12 cellular contexts compared by ENCODE assay signal in genomic region chr5:150301901-150302300, GRCh38. TPM values are rescaled to one million over a fixed set of nuclear protein-coding genes. Genes with fewer than 3 reads are reported as not detected.
A peak's percentile ranks its signal among the peaks of the same experiment; 100 is the strongest.
DNase-seq lines count a peak whose midpoint lies in the region; TF ChIP-seq lines count a peak whose summit lies in the region.
"Had no signal": no experiment of that assay in that cellular context is flagged by ENCODE, and none has a peak within 500 bp of the region (broad histone marks: within the 10 kb centered on the region; RNA-seq: fewer than 3 reads in every experiment).

No MANE protein-coding gene starts in this region.

- no peak for TF ChIP-seq CTCF in right atrium auricular region (IDR thresholded peaks at IDR 0.05)

- H3K4me3 ChIP-seq in right atrium auricular region (peak overlapping the region in 1 of 2 donors; percentile 39), ectodermal cell (ENCODE audit: insufficient read depth, low read depth, low read length) (peak overlapping the region; percentile 42), mesodermal cell (ENCODE audit: extremely low read depth, insufficient read depth, low read length, poor library complexity, severe bottlenecking) (peak overlapping the region; percentile 35), urinary bladder (ENCODE audit: low read depth, low read length) (peak overlapping the region; percentile 44)

- H3K27me3 ChIP-seq in right atrium auricular region (no peaks in the 10 kb centered on the region), ectodermal cell (ENCODE audit: control insufficient read depth, insufficient read depth, low read length, poor library complexity, severe bottlenecking) (peaks cover 3% of the 10 kb centered on the region)

- peak overlapping the region in 1 of 2 donors; percentile 28 for H3K27ac ChIP-seq in right atrium auricular region
- H3K27ac ChIP-seq in ectodermal cell (ENCODE audit: insufficient read depth, low read depth, low read length, poor library complexity, severe bottlenecking), result no peak overlapping the region
- no peak overlapping the region for H3K27ac ChIP-seq in mesodermal cell (ENCODE audit: low read depth, low read length, severe bottlenecking)
- H3K27ac ChIP-seq in urinary bladder (ENCODE audit: low read depth), result peak overlapping the region; percentile 28

- WGBS in ectodermal cell, 2 experiments, result 38 to 39% methylated on average over 22 of the region's 22 CpGs
- WGBS in mesodermal cell (ENCODE audit: insufficient coverage in 2 of 2), 2 experiments, result 43 to 44% methylated on average over 19 to 21 of the region's 22 CpGs
- WGBS in urinary bladder, result 16% methylated on average over 22 of the region's 22 CpGs

- H3K4me1 ChIP-seq in right atrium auricular region (peaks cover 0 to 16% of the 10 kb centered on the region in 2 donors), ectodermal cell (ENCODE audit: control insufficient read depth, insufficient read depth, low read length) (peaks cover 44% of the 10 kb centered on the region), mesodermal cell (ENCODE audit: control insufficient read depth, insufficient read depth, low read length, poor library complexity, severe bottlenecking) (peaks cover 42% of the 10 kb centered on the region), urinary bladder (ENCODE audit: insufficient read depth) (no peaks in the 10 kb centered on the region)

- H3K9me3 ChIP-seq in right atrium auricular region (no peaks in the 10 kb centered on the region), ectodermal cell (ENCODE audit: control insufficient read depth, low read length) (no peaks in the 10 kb centered on the region), mesodermal cell (ENCODE audit: control insufficient read depth, low read length) (no peaks in the 10 kb centered on the region)

- H3K36me3 ChIP-seq in right atrium auricular region (no peaks in the 10 kb centered on the region), ectodermal cell (ENCODE audit: control insufficient read depth, insufficient read depth, low read length) (no peaks in the 10 kb centered on the region), mesodermal cell (ENCODE audit: control insufficient read depth, insufficient read depth, low read length) (no peaks in the 10 kb centered on the region), urinary bladder (ENCODE audit: insufficient read depth) (no peaks in the 10 kb centered on the region)

- intact Hi-C loops in cardiac septum (cut with DNase I), result no loop called here

- DNase-seq in cardiac septum (ENCODE audit: low spot score), result peak; percentile 50
- no peak for DNase-seq in right atrium auricular region (ENCODE audit: low spot score)
- DNase-seq in NCI-H2081 (lab: John Stamatoyannopoulos, UW), result no peak
- no peak for DNase-seq in SIG-M5 (lab: John Stamatoyannopoulos, UW)
- DNase-seq in pons (ENCODE audit: low spot score), result no peak
- DNase-seq: cerebellar nuclear complex, occipital lobe had no signal

RNA-seq across cellular contexts. Expression of gene ARSI, which starts 0.8 kb away (rescaled TPM):
- total RNA-seq in cardiac septum, result 0.38 TPM
- total RNA-seq in right atrium auricular region, result under 1 TPM; 0.30 to 0.83 TPM
- 13.1 TPM for polyA plus RNA-seq in ectodermal cell (2013, experiment 1 of 4)
- polyA plus RNA-seq in ectodermal cell (2013, experiment 2 of 4), result 14.9 TPM
- polyA plus RNA-seq in ectodermal cell (2013, experiment 3 of 4), result 10.5 TPM
- 10.9 TPM for polyA plus RNA-seq in ectodermal cell (2013, experiment 4 of 4)
- 4.7 TPM for polyA plus RNA-seq in mesodermal cell (2013, experiment 1 of 2)
- 5.6 TPM for polyA plus RNA-seq in mesodermal cell (2013, experiment 2 of 2)
- 16.8 TPM for total RNA-seq in urinary bladder
- polyA plus RNA-seq in urinary bladder, result 4.8 TPM
- total RNA-seq: H4, OCI-LY7 had no signal

RNA-seq across cellular contexts. Expression of gene CAMK2A, which starts 12.3 kb away (rescaled TPM):
- 22.7 TPM for total RNA-seq in cardiac septum
- total RNA-seq in right atrium auricular region, result 10 to 100 TPM in 1 of 2 donors, 1 to 10 TPM in 1; 4.9 to 18.2 TPM
- 2.3 TPM for polyA plus RNA-seq in ectodermal cell (2013, experiment 1 of 4)
- polyA plus RNA-seq in ectodermal cell (2013, experiment 2 of 4), result 3.4 TPM
- 2.9 TPM for polyA plus RNA-seq in ectodermal cell (2013, experiment 3 of 4)
- 2.7 TPM for polyA plus RNA-seq in ectodermal cell (2013, experiment 4 of 4)
- 1.5 TPM for polyA plus RNA-seq in mesodermal cell (2013, experiment 1 of 2)
- 1.5 TPM for polyA plus RNA-seq in mesodermal cell (2013, experiment 2 of 2)
- 1.8 TPM for total RNA-seq in urinary bladder
- 2.6 TPM for polyA plus RNA-seq in urinary bladder
- total RNA-seq: OCI-LY7 had no signal

RNA-seq across cellular contexts. Expression of gene TCOF1, which starts 55.6 kb away (rescaled TPM):
- total RNA-seq in cardiac septum (15.5 TPM), right atrium auricular region (10 to 100 TPM; 17.5 to 18.1 TPM), urinary bladder (11.9 TPM)
- 88.2 TPM for polyA plus RNA-seq in ectodermal cell (2013, experiment 1 of 4)
- polyA plus RNA-seq in ectodermal cell (2013, experiment 2 of 4), result 73.4 TPM
- polyA plus RNA-seq in ectodermal cell (2013, experiment 3 of 4), result 61.1 TPM
- 60.8 TPM for polyA plus RNA-seq in ectodermal cell (2013, experiment 4 of 4)
- 51.0 TPM for polyA plus RNA-seq in mesodermal cell (2013, experiment 1 of 2)
- polyA plus RNA-seq in mesodermal cell (2013, experiment 2 of 2), result 46.5 TPM
- 22.8 TPM for polyA plus RNA-seq in urinary bladder
